In the genomic region with DNA sequence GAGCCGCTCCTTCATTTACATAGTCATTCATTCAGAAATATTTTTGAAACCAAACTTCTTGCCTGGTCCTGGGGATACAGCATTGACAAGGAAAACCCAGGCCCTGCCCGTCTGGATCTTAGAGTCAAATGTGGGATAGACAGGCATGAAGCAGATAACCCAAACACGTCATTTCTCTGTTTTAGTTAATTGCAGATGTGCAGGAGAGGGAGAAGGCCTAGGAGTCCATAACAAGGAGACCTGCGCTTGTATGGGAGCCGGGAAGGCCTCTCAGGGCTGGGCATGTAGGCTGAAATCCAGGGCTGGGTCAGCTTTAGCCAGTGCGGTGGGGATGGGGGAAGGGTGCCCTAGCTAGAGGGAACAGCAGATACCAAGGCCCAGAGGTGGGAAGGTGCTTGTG, we compare ENCODE assay signal across 28 cellular contexts. TPM values are rescaled to one million over a fixed set of nuclear protein-coding genes. Genes with fewer than 3 reads are reported as not detected.
DNase-seq lines count a peak whose midpoint lies in the region; FAIRE-seq and TF ChIP-seq lines count a peak whose summit lies in the region.
"Had no signal": no experiment of that assay in that cellular context is flagged by ENCODE, and none has a peak within 500 bp of the region (broad histone marks: within the 10 kb centered on the region; RNA-seq: fewer than 3 reads in every experiment).

No MANE protein-coding gene starts in this region.

- H3K4me3 ChIP-seq in HAP-1 (no peak overlapping the region), endodermal cell (ENCODE audit: low read length) (no peak overlapping the region), thyroid gland (replicated peaks in 1 of 3) (no peak overlapping the region)
- H3K4me3 ChIP-seq: pancreas, spleen, vagina had no signal

- H3K27ac Mint-ChIP-seq in endodermal cell (peak overlapping the region; percentile 59), nephron progenitor cell (peak overlapping the region; percentile 66)
- H3K27ac Mint-ChIP-seq: activated CD8-positive, alpha-beta T cell treated with anti-CD3 and anti-CD28 coated beads, Interleukin-2, amount 10 ng/mL, durations not matched to agents 7 days and 5 days; activated naive CD4-positive, alpha-beta T cell treated with anti-CD3 and anti-CD28 coated beads for 36 hours; activated T-cell treated with anti-CD3 and anti-CD28 coated beads, Interleukin-2, amount 50 U/mL, for 24 hours; dendritic cell treated with granulocyte-macrophage colony-stimulating factor and Interleukin-4, amounts not matched to agents 40 ng/mL and 50 ng/mL, for 4 days; memory B cell; naive B cell; stimulated activated memory B cell treated with anti-CD40 and anti-IgM and Interleukin-4, amounts not matched to agents 10 μg/mL and 1 μg/mL and 100 μg/mL, for 72 hours had no signal

- DNase-seq in AG08395 (ENCODE audit: low spot score) (peak; percentile 44), HAP-1 (ENCODE audit: low spot score in 2 of 2) (peak; percentile 18 to 54), endodermal cell (no peak), nephron progenitor cell (no peak), iPS-NIHi7 (ENCODE audit: extremely low spot score) (no peak), frontal cortex (ENCODE audit: low spot score in 2 of 2) (no peak), thyroid gland (no peak)
- DNase-seq in activated CD8-positive, alpha-beta memory T cell treated with anti-CD3 and anti-CD28 coated beads, Interleukin-2, amount 50 U/mL, for 48 hours = no peak
- DNase-seq: activated CD8-positive, alpha-beta T cell treated with anti-CD3 and anti-CD28 coated beads, Interleukin-2, amount 10 ng/mL, durations not matched to agents 7 days and 5 days; activated naive CD4-positive, alpha-beta T cell treated with anti-CD3 and anti-CD28 coated beads for 36 hours; activated T-cell treated with anti-CD3 and anti-CD28 coated beads, Interleukin-2, amount 50 U/mL, for 24 hours; EL; head of caudate nucleus; KG1; MM.1S; naive B cell; NCI-H1417; NCI-H2081 treated with DMSO at 0.1 percent for 48 hours; NCI-H446; pancreas; spleen; stimulated activated CD4-positive, alpha-beta T cell treated with anti-CD3 and anti-CD28 coated beads, Interleukin-2, amount 100 ng/mL, for 48 hours had no signal

- no peaks in the 10 kb centered on the region for H3K36me3 Mint-ChIP-seq in endodermal cell (ENCODE audit: low read depth)
- peaks cover 9% of the 10 kb centered on the region for H3K36me3 Mint-ChIP-seq in nephron progenitor cell (ENCODE audit: low read depth)
- H3K36me3 Mint-ChIP-seq: memory B cell; naive B cell; stimulated activated memory B cell treated with anti-CD40 and anti-IgM and Interleukin-4, amounts not matched to agents 10 μg/mL and 1 μg/mL and 100 μg/mL, for 72 hours had no signal

- WGBS in endodermal cell (ENCODE audit: insufficient coverage in 1 of 2, insufficient read length in 1 of 2), 2 experiments = 80 to 88% methylated on average over 5 to 6 of the region's 6 CpGs
- WGBS in thyroid gland, 2 donors = 90 to 91% methylated on average over 5 to 6 of the region's 6 CpGs

- H3K9me3 Mint-ChIP-seq in endodermal cell (no peaks in the 10 kb centered on the region), nephron progenitor cell (no peaks in the 10 kb centered on the region)
- H3K9me3 Mint-ChIP-seq: activated naive CD4-positive, alpha-beta T cell treated with anti-CD3 and anti-CD28 coated beads for 36 hours; activated T-cell treated with anti-CD3 and anti-CD28 coated beads, Interleukin-2, amount 50 U/mL, for 24 hours; dendritic cell treated with granulocyte-macrophage colony-stimulating factor and Interleukin-4, amounts not matched to agents 40 ng/mL and 50 ng/mL, for 4 days; memory B cell; stimulated activated memory B cell treated with anti-CD40 and anti-IgM and Interleukin-4, amounts not matched to agents 10 μg/mL and 1 μg/mL and 100 μg/mL, for 72 hours had no signal

- TF ChIP-seq CTCF in endodermal cell (conservative IDR thresholded peaks at IDR 0.05) (no peak), nephron progenitor cell (IDR thresholded peaks at IDR 0.05) (no peak), thyroid gland (IDR thresholded peaks at IDR 0.05) (no peak)

- H3K4me1 ChIP-seq in HAP-1 (peaks cover 31% of the 10 kb centered on the region), endodermal cell (ENCODE audit: control insufficient read depth, insufficient read depth, low read length) (peaks cover 16% of the 10 kb centered on the region), thyroid gland (peaks cover 11 to 20% of the 10 kb centered on the region in 2 donors)
- H3K4me1 ChIP-seq: pancreas had no signal

- H3K4me3 Mint-ChIP-seq in endodermal cell (no peak overlapping the region), nephron progenitor cell (peak overlapping the region; percentile 9)
- H3K4me3 Mint-ChIP-seq: activated CD8-positive, alpha-beta T cell treated with anti-CD3 and anti-CD28 coated beads, Interleukin-2, amount 10 ng/mL, durations not matched to agents 7 days and 5 days; activated naive CD4-positive, alpha-beta T cell treated with anti-CD3 and anti-CD28 coated beads for 36 hours; activated T-cell treated with anti-CD3 and anti-CD28 coated beads, Interleukin-2, amount 50 U/mL, for 24 hours; dendritic cell treated with granulocyte-macrophage colony-stimulating factor and Interleukin-4, amounts not matched to agents 40 ng/mL and 50 ng/mL, for 4 days; memory B cell; naive B cell; stimulated activated memory B cell treated with anti-CD40 and anti-IgM and Interleukin-4, amounts not matched to agents 10 μg/mL and 1 μg/mL and 100 μg/mL, for 72 hours had no signal

- intact Hi-C loops in thyroid gland (cut with DNase I) = no loop called here

- no peak overlapping the region for H3K9ac ChIP-seq in endodermal cell (ENCODE audit: extremely low read depth, low read length, poor library complexity, severe bottlenecking)

- no peak for TF ChIP-seq POLR2A in thyroid gland (IDR thresholded peaks at IDR 0.05)

- H3K27me3 ChIP-seq in HAP-1 (ENCODE audit: low read depth) (no peaks in the 10 kb centered on the region), endodermal cell (ENCODE audit: control insufficient read depth, insufficient read depth, low read length, poor library complexity, severe bottlenecking) (no peaks in the 10 kb centered on the region), thyroid gland (no peaks in the 10 kb centered on the region)
- H3K27me3 ChIP-seq: pancreas, vagina had no signal

- H3K36me3 ChIP-seq in HAP-1 (replicated peaks) (no peaks in the 10 kb centered on the region), endodermal cell (ENCODE audit: control insufficient read depth, insufficient read depth, low read length) (no peaks in the 10 kb centered on the region), thyroid gland (no peaks in the 10 kb centered on the region)
- H3K36me3 ChIP-seq: pancreas, spleen, vagina had no signal

- H3K27ac ChIP-seq in endodermal cell (ENCODE audit: low read depth, low read length) (peak overlapping the region; percentile 36), thyroid gland (no peak overlapping the region)
- H3K27ac ChIP-seq: pancreas, spleen, vagina had no signal

- H3K4me1 Mint-ChIP-seq in endodermal cell (peaks cover 37% of the 10 kb centered on the region), nephron progenitor cell (peaks cover 59% of the 10 kb centered on the region)
- H3K4me1 Mint-ChIP-seq: memory B cell; stimulated activated memory B cell treated with anti-CD40 and anti-IgM and Interleukin-4, amounts not matched to agents 10 μg/mL and 1 μg/mL and 100 μg/mL, for 72 hours had no signal

- in situ Hi-C loops in HAP-1 (cut with MboI; ENCODE audit: low sequenced_read_pairs) = no loop called here

- no peaks in the 10 kb centered on the region for H3K9me3 ChIP-seq in HAP-1
- no peaks in the 10 kb centered on the region for H3K9me3 ChIP-seq in endodermal cell (ENCODE audit: control insufficient read depth, low read length)
- H3K9me3 ChIP-seq in thyroid gland = no peaks in the 10 kb centered on the region
- H3K9me3 ChIP-seq: pancreas, spleen, vagina had no signal

- no peaks in the 10 kb centered on the region for H3K27me3 Mint-ChIP-seq in endodermal cell (ENCODE audit: insufficient read depth)
- H3K27me3 Mint-ChIP-seq in nephron progenitor cell (ENCODE audit: low read depth, poor library complexity) = no peaks in the 10 kb centered on the region
- H3K27me3 Mint-ChIP-seq: activated T-cell treated with anti-CD3 and anti-CD28 coated beads, Interleukin-2, amount 50 U/mL, for 24 hours had no signal

- FAIRE-seq in frontal cortex (lab: Jason Lieb, UNC) = no peak
- FAIRE-seq: endometrium, pancreas had no signal

RNA-seq across cellular contexts. Expression of gene PRRX2, which starts 43.4 kb away (rescaled TPM):
- 1 to 10 TPM; 1.0 to 3.8 TPM for total RNA-seq in endodermal cell
- 5.4 TPM for polyA plus RNA-seq in endodermal cell (2013, experiment 1 of 2)
- polyA plus RNA-seq in endodermal cell (2013, experiment 2 of 2) = 6.0 TPM
- total RNA-seq in frontal cortex = not detected
- 10 to 100 TPM in 2 of 4 donors, 1 to 10 TPM in 2; 2.9 to 10.6 (median 8.1) TPM for total RNA-seq in thyroid gland
- total RNA-seq: HT-29 had no signal

RNA-seq across cellular contexts. Expression of gene PTGES, which starts 44.0 kb away (rescaled TPM):
- under 1 TPM; 0.29 to 0.62 TPM for total RNA-seq in endodermal cell
- polyA plus RNA-seq in endodermal cell (2013, experiment 1 of 2) = 2.9 TPM
- polyA plus RNA-seq in endodermal cell (2013, experiment 2 of 2) = 3.2 TPM
- 3.7 TPM for total RNA-seq in frontal cortex
- total RNA-seq in thyroid gland = 1 to 10 TPM in 3 of 4 donors, under 1 TPM in 1; 0.29 to 5.3 (median 2.3) TPM
- total RNA-seq: activated CD8-positive, alpha-beta T cell treated with anti-CD3 and anti-CD28 coated beads, Interleukin-2, amount 10 ng/mL, durations not matched to agents 7 days and 5 days had no signal

Comparison
In these comparisons a context has a peak if more than half of its experiments do, and no peak if none do; other contexts are left out.
1. DNase-seq: peak in AG08395 (single experiment) and HAP-1 (2 of 2); none in endodermal cell (single experiment), nephron progenitor cell (single experiment), activated CD8-positive, alpha-beta memory T cell treated with anti-CD3 and anti-CD28 coated beads, Interleukin-2, amount 50 U/mL, for 48 hours (single experiment), iPS-NIHi7 (single experiment), frontal cortex (0 of 2) and thyroid gland (0 of 2).